Comparison of ENCODE assay signal across 9 cellular contexts in the genomic region with DNA sequence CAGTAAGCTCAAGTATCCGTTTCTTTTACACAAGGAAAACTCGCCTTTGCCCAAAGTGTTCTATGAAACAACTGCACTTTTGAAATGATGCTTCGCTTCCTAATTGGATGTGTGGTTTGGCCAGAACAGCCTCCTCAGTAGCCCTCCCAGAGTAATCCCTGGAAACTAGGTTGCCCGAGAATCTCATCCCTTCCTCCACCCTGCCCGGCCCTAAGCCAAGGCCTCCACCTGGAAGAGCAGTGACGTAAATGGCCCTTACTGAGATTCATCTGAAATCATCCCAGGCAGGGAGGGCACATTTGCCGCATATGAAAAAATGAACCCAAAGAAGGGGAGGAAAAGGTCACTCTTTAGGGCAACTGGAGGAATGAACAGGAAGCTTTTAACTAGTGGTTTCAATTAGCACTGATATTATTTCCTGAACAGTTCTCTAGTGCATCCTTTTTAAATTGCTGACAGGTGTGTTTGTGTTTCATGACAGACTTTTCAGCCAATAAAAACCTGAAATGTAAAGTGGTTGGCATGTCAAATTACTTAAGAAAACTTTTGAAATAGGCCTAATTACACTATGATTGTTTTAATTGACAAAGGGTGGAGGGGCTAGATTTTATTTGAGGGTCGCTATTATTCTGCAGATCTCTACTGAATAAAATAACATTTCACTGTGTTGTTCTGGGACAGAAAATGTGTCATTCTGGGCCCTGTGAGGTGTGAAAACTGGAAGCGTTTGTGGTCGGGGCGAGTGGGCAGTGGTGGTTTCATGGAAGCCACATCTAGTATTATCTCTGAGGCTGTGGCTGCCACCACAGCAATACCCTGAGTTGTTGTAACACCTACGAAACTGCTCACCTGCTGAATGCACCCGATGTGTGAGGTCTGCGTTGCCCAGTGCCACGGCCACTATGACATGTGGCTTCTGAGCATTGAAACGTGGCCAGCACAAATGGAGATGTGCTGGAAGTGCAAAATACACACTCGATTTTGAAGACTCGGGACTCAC.
A peak's percentile ranks its signal among the peaks of the same experiment; 100 is the strongest.
DNase-seq lines count a peak whose midpoint lies in the region; ATAC-seq and TF ChIP-seq lines count a peak whose summit lies in the region.
"Had no signal": no experiment of that assay in that cellular context is flagged by ENCODE, and none has a peak within 500 bp of the region (broad histone marks: within the 10 kb centered on the region; RNA-seq: fewer than 3 reads in every experiment).

No MANE protein-coding gene starts in this region.

- H3K27me3 ChIP-seq in gastrocnemius medialis: no peaks in the 10 kb centered on the region

- peaks cover 15% of the 10 kb centered on the region for H3K4me1 Mint-ChIP-seq in activated CD8-positive, alpha-beta T cell treated with anti-CD3 and anti-CD28 coated beads, Interleukin-2, amount 10 ng/mL, durations not matched to agents 7 days and 5 days (ENCODE audit: low read depth)

- POLR2A ChIA-PET in activated CD8-positive, alpha-beta T cell treated with anti-CD3 and anti-CD28 coated beads, Interleukin-2, amount 10 ng/mL, durations not matched to agents 7 days and 5 days (lab: Charles Lee): no interaction called here

- no peak overlapping the region for H3K27ac ChIP-seq in gastrocnemius medialis
- H3K27ac ChIP-seq: epithelial cell of prostate had no signal

- no peaks in the 10 kb centered on the region for H3K36me3 ChIP-seq in gastrocnemius medialis

- no peaks in the 10 kb centered on the region for H3K9me3 ChIP-seq in gastrocnemius medialis

- TF ChIP-seq POLR2A in gastrocnemius medialis (IDR thresholded peaks at IDR 0.05) (no peak), lower leg skin (IDR thresholded peaks at IDR 0.05) (no peak)

- intact Hi-C loops in gastrocnemius medialis (cut with DNase I; ENCODE audit: low total_unique reads) (no loop called here), lower leg skin (cut with DNase I; ENCODE audit: low total_unique reads) (no loop called here)

- peak overlapping the region; percentile 55 for H3K27ac Mint-ChIP-seq in activated CD8-positive, alpha-beta T cell treated with anti-CD3 and anti-CD28 coated beads, Interleukin-2, amount 10 ng/mL, durations not matched to agents 7 days and 5 days

- H3K36me3 Mint-ChIP-seq in activated CD8-positive, alpha-beta T cell treated with anti-CD3 and anti-CD28 coated beads, Interleukin-2, amount 10 ng/mL, durations not matched to agents 7 days and 5 days (ENCODE audit: low read depth): no peaks in the 10 kb centered on the region

- ATAC-seq in GM18867 (IDR thresholded peaks at IDR 0.05; ENCODE audit: unreplicated experiment) (peak; percentile 98), HG02798 (IDR thresholded peaks at IDR 0.05; ENCODE audit: poor library complexity, unreplicated experiment) (peak; percentile 93), gastrocnemius medialis (no peak)
- peak; percentile 75 for ATAC-seq in activated CD8-positive, alpha-beta T cell treated with anti-CD3 and anti-CD28 coated beads, Interleukin-2, amount 10 ng/mL, durations not matched to agents 7 days and 5 days

- 88 to 89% methylated on average over 18 of the region's 18 CpGs for WGBS in lower leg skin, 2 donors

- H3K4me3 ChIP-seq in gastrocnemius medialis: no peak overlapping the region
- H3K4me3 ChIP-seq in lower leg skin (ENCODE audit: low read depth, poor library complexity, severe bottlenecking): no peak overlapping the region

- H3K27me3 Mint-ChIP-seq in activated CD8-positive, alpha-beta T cell treated with anti-CD3 and anti-CD28 coated beads, Interleukin-2, amount 10 ng/mL, durations not matched to agents 7 days and 5 days (ENCODE audit: low read depth): peaks cover 6% of the 10 kb centered on the region

- no peaks in the 10 kb centered on the region for H3K4me1 ChIP-seq in gastrocnemius medialis

- in situ Hi-C loops in gastrocnemius medialis (cut with MboI; ENCODE audit: low sequenced_read_pairs in 4 of 4): no loop called here

- TF ChIP-seq CTCF in gastrocnemius medialis (IDR thresholded peaks at IDR 0.05 in 4 of 5, conservative IDR thresholded peaks at IDR 0.05 in 1 of 5): no peak
- no peak for TF ChIP-seq CTCF in lower leg skin (IDR thresholded peaks at IDR 0.05)

- no peaks in the 10 kb centered on the region for H3K9me3 Mint-ChIP-seq in activated CD8-positive, alpha-beta T cell treated with anti-CD3 and anti-CD28 coated beads, Interleukin-2, amount 10 ng/mL, durations not matched to agents 7 days and 5 days (ENCODE audit: insufficient read depth)

- peak; percentile 53 for DNase-seq in activated CD8-positive, alpha-beta T cell treated with anti-CD3 and anti-CD28 coated beads, Interleukin-2, amount 10 ng/mL, durations not matched to agents 7 days and 5 days
- DNase-seq in stimulated activated CD4-positive, alpha-beta T cell treated with anti-CD3 and anti-CD28 coated beads, Interleukin-15, amount 100 ng/mL, for 24 hours: peak; percentile 84
- DNase-seq in SKM-1 treated with dmso at 0.1 percent for 144 hours (lab: John Stamatoyannopoulos, UW; ENCODE audit: unreplicated experiment) (no peak), gastrocnemius medialis (no peak), lower leg skin (ENCODE audit: low spot score in 2 of 2) (no peak), hippocampal formation (lab: John Stamatoyannopoulos, UW) (no peak)

- H3K4me3 Mint-ChIP-seq in activated CD8-positive, alpha-beta T cell treated with anti-CD3 and anti-CD28 coated beads, Interleukin-2, amount 10 ng/mL, durations not matched to agents 7 days and 5 days: no peak overlapping the region

- CTCF ChIA-PET in activated CD8-positive, alpha-beta T cell treated with anti-CD3 and anti-CD28 coated beads, Interleukin-2, amount 10 ng/mL, durations not matched to agents 7 days and 5 days (lab: Charles Lee): no interaction called here

Comparison
In these comparisons a context has a peak if more than half of its experiments do, and no peak if none do; other contexts are left out.
1. ATAC-seq: peak in GM18867 (single experiment), HG02798 (single experiment) and activated CD8-positive, alpha-beta T cell treated with anti-CD3 and anti-CD28 coated beads, Interleukin-2, amount 10 ng/mL, durations not matched to agents 7 days and 5 days (single experiment); none in gastrocnemius medialis (0 of 2).
2. DNase-seq: peak in activated CD8-positive, alpha-beta T cell treated with anti-CD3 and anti-CD28 coated beads, Interleukin-2, amount 10 ng/mL, durations not matched to agents 7 days and 5 days (single experiment) and stimulated activated CD4-positive, alpha-beta T cell treated with anti-CD3 and anti-CD28 coated beads, Interleukin-15, amount 100 ng/mL, for 24 hours (single experiment); none in SKM-1 treated with dmso at 0.1 percent for 144 hours (single experiment), gastrocnemius medialis (0 of 2), lower leg skin (0 of 2) and hippocampal formation (0 of 2).